1 cellular context compared by ENCODE assay signal in genomic region chr9:86184125-86184524, GRCh38.
TF ChIP-seq lines count a peak whose summit lies in the region.

No MANE protein-coding gene starts in this region.

TF ChIP-seq in GM23338, 12 proteins besides CTCF, POLR2A, EP300 and RAD21 (continued from another document):
- TF ChIP-seq POLR2AphosphoS5 (IDR thresholded peaks at IDR 0.05; ENCODE audit: low read depth), result no peak
